ENCODE assay signal across 8 cellular contexts in genomic region chr6:31651602-31652191, GRCh38. TPM values are rescaled to one million over a fixed set of nuclear protein-coding genes. Genes with fewer than 3 reads are reported as not detected.
DNase-seq lines count a peak whose midpoint lies in the region; ATAC-seq and TF ChIP-seq lines count a peak whose summit lies in the region.

No MANE protein-coding gene starts in this region.

- H3K27ac ChIP-seq in OCI-LY7 (ENCODE audit: low read depth, low read length, poor library complexity, severe bottlenecking) (peak overlapping the region; percentile 75), mammary epithelial cell (ENCODE audit: insufficient read depth, low read depth, low read length) (peak overlapping the region; percentile 75), spleen (peak overlapping the region; percentile 95 to 100 (median 98))

- no peaks in the 10 kb centered on the region for H3K9me3 ChIP-seq in OCI-LY7 (ENCODE audit: low read length)
- no peaks in the 10 kb centered on the region for H3K9me3 ChIP-seq in mammary epithelial cell (replicated peaks; ENCODE audit: insufficient read depth, low read length)
- no peaks in the 10 kb centered on the region for H3K9me3 ChIP-seq in spleen

- peak; percentile 28 for ATAC-seq in GM19463 (IDR thresholded peaks at IDR 0.05; ENCODE audit: unreplicated experiment)
- peak; percentile 17 for ATAC-seq in HG03469 (IDR thresholded peaks at IDR 0.05; ENCODE audit: unreplicated experiment)

- no peak for TF ChIP-seq CTCF in OCI-LY7 (conservative IDR thresholded peaks at IDR 0.05; ENCODE audit: low read length)
- TF ChIP-seq CTCF in mammary epithelial cell (conservative IDR thresholded peaks at IDR 0.05 in 1 of 2, IDR thresholded peaks at IDR 0.05 in 1 of 2; ENCODE audit: extremely low read depth in 1 of 2, insufficient read depth in 1 of 2, low read depth in 1 of 2, low read length in 2 of 2) = no peak
- TF ChIP-seq CTCF in spleen (IDR thresholded peaks at IDR 0.05 in 8 of 11, conservative IDR thresholded peaks at IDR 0.05 in 3 of 11) = no peak

- POLR2A ChIA-PET in OCI-LY7 (lab: Charles Lee) = interaction anchor here (0.6 to 4.0 kb wide), 12 partner anchors 10 to 1675 kb away, joined by 3 to 19 read pairs (median 4); partner anchors contain the start of genes C6orf47, DDX39B and PRRC2A

- H2AFZ ChIP-seq in OCI-LY7 (ENCODE audit: low read length) (no peak overlapping the region), mammary epithelial cell (ENCODE audit: low read depth, low read length) (peak overlapping the region; percentile 71)

- intact Hi-C loops in OCI-LY7 (cut with micrococcal nuclease; ENCODE audit: unreplicated experiment) (loop anchor here (1.0 kb wide), 4 partner anchors 14 to 109 kb away; partner anchors contain the start of genes ATP6V1G2, DDX39B and PRRC2A), mammary epithelial cell (cut with micrococcal nuclease) (loop anchor here (1.0 kb wide), 6 partner anchors 9 to 109 kb away; partner anchors contain the start of genes ATP6V1G2, C6orf47, CLIC1 and DDX39B), spleen (cut with DNase I; ENCODE audit: low total_unique reads) (no loop called here)

- WGBS in mammary epithelial cell (ENCODE audit: low coverage, missing lambda C conversion rate) = under 1% methylated on average over 28 of the region's 29 CpGs
- 3 to 4% (median 4%) methylated on average over 28 to 29 of the region's 29 CpGs for WGBS in spleen, 5 donors

- H3K79me2 ChIP-seq in OCI-LY7 (ENCODE audit: insufficient read depth, low read depth, low read length) = peaks cover 32% of the 10 kb centered on the region
- H3K79me2 ChIP-seq in mammary epithelial cell (ENCODE audit: insufficient read depth, low read length) = peaks cover 66% of the 10 kb centered on the region

- no peaks in the 10 kb centered on the region for H3K9me2 ChIP-seq in OCI-LY7 (ENCODE audit: insufficient read depth, low read length)

- H3K9ac ChIP-seq in mammary epithelial cell (ENCODE audit: insufficient read depth, low read length) = peak overlapping the region; percentile 83

- in situ Hi-C loops in mammary epithelial cell (cut with MboI; ENCODE audit: low sequenced_read_pairs in 2 of 2) = no loop called here

- H3K4me1 ChIP-seq in OCI-LY7 (ENCODE audit: insufficient read depth, low read length, poor library complexity, severe bottlenecking) (peaks cover 16% of the 10 kb centered on the region), mammary epithelial cell (ENCODE audit: insufficient read depth, low read length) (peaks cover 12% of the 10 kb centered on the region), spleen (peaks cover 16 to 72% (median 47%) of the 10 kb centered on the region in 6 donors)

- H4K20me1 ChIP-seq in OCI-LY7 (ENCODE audit: insufficient read depth, low read length) = 0 out of 2 replicates have a peak, but pooled peaks cover 4% of the 10 kb centered on the region
- no peaks in the 10 kb centered on the region for H4K20me1 ChIP-seq in mammary epithelial cell (ENCODE audit: insufficient read depth, low read length)

- TF ChIP-seq POLR2A in spleen (IDR thresholded peaks at IDR 0.05) = no peak

- DNase-seq in DMS79 treated with DMSO at 0.1 percent for 48 hours (lab: John Stamatoyannopoulos, UW) = peak; percentile 69
- DNase-seq in OCI-LY7 (ENCODE audit: low spot score) = no peak
- DNase-seq in mammary epithelial cell = peak; percentile 76
- DNase-seq in islet precursor cell = peak; percentile 94
- DNase-seq in spleen = no peak
- no peak for DNase-seq in activated CD8-positive, alpha-beta memory T cell treated with anti-CD3 and anti-CD28 coated beads, Interleukin-2, amount 50 U/mL, for 48 hours

- CTCF ChIA-PET in OCI-LY7 (lab: Charles Lee; ENCODE audit: unreplicated experiment) (no interaction called here), mammary epithelial cell (lab: Charles Lee; ENCODE audit: low non-redundant PET) (interaction anchor here (0.6 kb wide), 1 partner anchor 36 kb away, joined by 3 read pairs; no protein-coding TSS in a partner anchor)

- H3K27me3 ChIP-seq in mammary epithelial cell (ENCODE audit: insufficient read depth, low read length) = no peaks in the 10 kb centered on the region
- no peaks in the 10 kb centered on the region for H3K27me3 ChIP-seq in spleen (replicated peaks in 1 of 7)

- dilution Hi-C loops in mammary epithelial cell (cut with HindIII; ENCODE audit: low sequenced_read_pairs) = no loop called here

- peak overlapping the region; percentile 76 for H3K4me3 ChIP-seq in OCI-LY7 (ENCODE audit: low read depth, low read length, poor library complexity, severe bottlenecking)
- peak overlapping the region; percentile 62 to 95 (median 83) for H3K4me3 ChIP-seq in mammary epithelial cell (replicated peaks in 1 of 3; ENCODE audit: insufficient read depth in 1 of 3, low read depth in 2 of 3, low read length in 3 of 3)
- H3K4me3 ChIP-seq in spleen = peak overlapping the region; percentile 70 to 87 (median 73)

- H3K4me2 ChIP-seq in OCI-LY7 (ENCODE audit: low read length) (peak overlapping the region; percentile 78), mammary epithelial cell (ENCODE audit: insufficient read depth, low read depth, low read length) (peak overlapping the region; percentile 72)

- BruUV-seq in OCI-LY7 (replicated peaks; lab: Mats Ljungman, UMichigan) (no TSS peak), mammary epithelial cell (replicated peaks; lab: Mats Ljungman, UMichigan) (TSS peak; percentile 43)

- H3K36me3 ChIP-seq in OCI-LY7 (ENCODE audit: insufficient read depth, low read length) = peaks cover 43% of the 10 kb centered on the region
- peaks cover 13% of the 10 kb centered on the region for H3K36me3 ChIP-seq in mammary epithelial cell (ENCODE audit: insufficient read depth, low read length)
- peaks cover 11 to 68% (median 42%) of the 10 kb centered on the region in 6 donors for H3K36me3 ChIP-seq in spleen

RNA-seq across cellular contexts. Expression of gene BAG6, which starts 0.8 kb away (rescaled TPM):
- total RNA-seq in OCI-LY7 (2014; rRNA removed; shearing (Covaris generic)) = 191 and 233 TPM in 2 replicates
- total RNA-seq in OCI-LY7 (2022) = 320 and 323 TPM in 2 replicates
- total RNA-seq in mammary epithelial cell = 100 to 1,000 TPM; 135 to 233 TPM
- 124 TPM for polyA plus RNA-seq in mammary epithelial cell
- polyA minus RNA-seq in mammary epithelial cell = 237 TPM
- 100 to 1,000 TPM; 211 to 328 (median 260) TPM for total RNA-seq in spleen
- 100 to 1,000 TPM; 195 to 311 (median 310) TPM for polyA plus RNA-seq in spleen

RNA-seq across cellular contexts. Expression of gene APOM, which starts 4.0 kb away (rescaled TPM):
- 0.13 and 1.5 TPM in 2 replicates for total RNA-seq in OCI-LY7 (2014; rRNA removed; shearing (Covaris generic))
- total RNA-seq in OCI-LY7 (2022) (2.1 and 3.6 TPM in 2 replicates), mammary epithelial cell (1 to 10 TPM in 1 of 2 donors, under 1 TPM in 1; 0.50 to 1.8 TPM), spleen (1 to 10 TPM in 6 of 7 donors, under 1 TPM in 1; 0.66 to 3.9 (median 2.5) TPM)
- polyA plus RNA-seq in mammary epithelial cell (3.5 TPM), spleen (1 to 10 TPM; 4.7 to 9.7 (median 7.5) TPM)
- polyA minus RNA-seq in mammary epithelial cell = not detected

RNA-seq across cellular contexts. Expression of gene C6orf47, which starts 8.9 kb away (rescaled TPM):
- 17.5 and 18.5 TPM in 2 replicates for total RNA-seq in OCI-LY7 (2014; rRNA removed; shearing (Covaris generic))
- total RNA-seq in OCI-LY7 (2022) (16.7 and 17.4 TPM in 2 replicates), mammary epithelial cell (10 to 100 TPM; 16.5 to 17.0 TPM), spleen (10 to 100 TPM; 24.1 to 37.4 (median 28.6) TPM)
- polyA plus RNA-seq in mammary epithelial cell (8.5 TPM), spleen (10 to 100 TPM; 12.2 to 22.6 (median 13.4) TPM)
- 14.2 TPM for polyA minus RNA-seq in mammary epithelial cell

RNA-seq across cellular contexts. Expression of gene GPANK1, which starts 13.1 kb away (rescaled TPM):
- total RNA-seq in OCI-LY7 (2014; rRNA removed; shearing (Covaris generic)) = 34.3 and 50.9 TPM in 2 replicates
- 38.8 and 40.7 TPM in 2 replicates for total RNA-seq in OCI-LY7 (2022)
- 10 to 100 TPM in 1 of 2 donors, 1 to 10 TPM in 1; 8.3 to 13.3 TPM for total RNA-seq in mammary epithelial cell
- polyA plus RNA-seq in mammary epithelial cell = 15.1 TPM
- polyA minus RNA-seq in mammary epithelial cell = 4.3 TPM
- 10 to 100 TPM; 12.7 to 21.3 (median 17.4) TPM for total RNA-seq in spleen
- polyA plus RNA-seq in spleen = 10 to 100 TPM; 12.4 to 19.2 (median 14.8) TPM

RNA-seq across cellular contexts. Expression of gene CSNK2B, which starts 14.2 kb away (rescaled TPM):
- 207 and 230 TPM in 2 replicates for total RNA-seq in OCI-LY7 (2014; rRNA removed; shearing (Covaris generic))
- total RNA-seq in OCI-LY7 (2022) = 245 and 254 TPM in 2 replicates
- 100 to 1,000 TPM; 135 to 186 TPM for total RNA-seq in mammary epithelial cell
- polyA plus RNA-seq in mammary epithelial cell = 123 TPM
- polyA minus RNA-seq in mammary epithelial cell = 317 TPM
- 100 to 1,000 TPM; 122 to 294 (median 150) TPM for total RNA-seq in spleen
- 100 to 1,000 TPM; 132 to 163 (median 139) TPM for polyA plus RNA-seq in spleen

Comparison
In these comparisons a context has a peak if more than half of its experiments do, and no peak if none do; other contexts are left out.
1. DNase-seq: peak in DMS79 treated with DMSO at 0.1 percent for 48 hours (single experiment), mammary epithelial cell (single experiment) and islet precursor cell (single experiment); none in OCI-LY7 (single experiment), spleen (single experiment) and activated CD8-positive, alpha-beta memory T cell treated with anti-CD3 and anti-CD28 coated beads, Interleukin-2, amount 50 U/mL, for 48 hours (single experiment).
2. Peak in every context shown above with its lines, with median percentiles within 50 percentile points of each other: H3K27ac ChIP-seq and H3K4me3 ChIP-seq.